Comparison of ENCODE assay signal across 1 cellular context in genomic region chr20:49612127-49612738, GRCh38.
TF ChIP-seq lines count a peak whose summit lies in the region.

No MANE protein-coding gene starts in this region.

TF ChIP-seq in HepG2, 621 proteins besides CTCF, POLR2A, EP300 and RAD21 (continued from another document):
- TF ChIP-seq ETV5 (CRISPR knock-in tag; IDR thresholded peaks at IDR 0.05; ENCODE audit: borderline replicate concordance), result peak; percentile 91
- no peak for TF ChIP-seq PHF20 (CRISPR knock-in tag; IDR thresholded peaks at IDR 0.05)
- peak; percentile 57 for TF ChIP-seq ZBTB25 (CRISPR knock-in tag; IDR thresholded peaks at IDR 0.05)
- TF ChIP-seq HNRNPH1 (optimal IDR thresholded peaks at IDR 0.05; ENCODE audit: low read depth, low read length), result no peak
- TF ChIP-seq PPARG (CRISPR knock-in tag; conservative IDR thresholded peaks at IDR 0.05), result 0 out of 2 replicates have a peak, but pooled peaks have one; percentile 55
- TF ChIP-seq ZNF777 (CRISPR knock-in tag; IDR thresholded peaks at IDR 0.05), result 0 out of 2 replicates have a peak, but pooled peaks have one; percentile 37
- no peak for TF ChIP-seq ZNF839 (CRISPR knock-in tag; IDR thresholded peaks at IDR 0.05; ENCODE audit: borderline replicate concordance)
- TF ChIP-seq ZNF644 (CRISPR knock-in tag; IDR thresholded peaks at IDR 0.05; ENCODE audit: low read depth), result peak; percentile 84
- no peak for TF ChIP-seq MED8 (CRISPR knock-in tag; IDR thresholded peaks at IDR 0.05; ENCODE audit: insufficient replicate concordance)
- peak; percentile 71; the same call in 1 of the 2 replicates for TF ChIP-seq RFXAP (CRISPR knock-in tag; IDR thresholded peaks at IDR 0.05; ENCODE audit: borderline replicate concordance)
- peak; percentile 80 for TF ChIP-seq BRD4 (CRISPR knock-in tag; IDR thresholded peaks at IDR 0.05)
- peak; percentile 37; the same call in 1 of the 2 replicates for TF ChIP-seq IKZF5 (CRISPR knock-in tag; IDR thresholded peaks at IDR 0.05)
- TF ChIP-seq SETDB1 (CRISPR knock-in tag; IDR thresholded peaks at IDR 0.05; ENCODE audit: borderline replicate concordance), result no peak
- TF ChIP-seq ZNF724P (CRISPR knock-in tag; IDR thresholded peaks at IDR 0.05; ENCODE audit: borderline replicate concordance), result no peak
- TF ChIP-seq ZNF263 (CRISPR knock-in tag; IDR thresholded peaks at IDR 0.05), result peak; percentile 47; the same call in 1 of the 2 replicates
- TF ChIP-seq MAZ (IDR thresholded peaks at IDR 0.05; ENCODE audit: borderline replicate concordance, low read depth, low read length), result no peak
- TF ChIP-seq MAZ (CRISPR knock-in tag; IDR thresholded peaks at IDR 0.05; ENCODE audit: low read depth), result no peak
- peak; percentile 54 for TF ChIP-seq FOXP4 (CRISPR knock-in tag; IDR thresholded peaks at IDR 0.05)
